In genomic region chr3:101884776-101885175, GRCh38 we compare ENCODE assay signal across 24 cellular contexts.
"Had no signal": no experiment of that assay in that cellular context is flagged by ENCODE, and none has a peak within 500 bp of the region (broad histone marks: within the 10 kb centered on the region; RNA-seq: fewer than 3 reads in every experiment).

No MANE protein-coding gene starts in this region.

- H3K27ac Mint-ChIP-seq: immature natural killer cell; nephron progenitor cell; stimulated activated naive CD8-positive, alpha-beta T cell treated with anti-CD3 and anti-CD28 coated beads, Interleukin-15, amount 100 ng/mL, for 72 hours; type B pancreatic cell had no signal

- H3K27me3 ChIP-seq: esophagus squamous epithelium, left lung, right atrium auricular region, thyroid gland had no signal

- H3K36me3 ChIP-seq: esophagus squamous epithelium, left lung, prostate gland, right atrium auricular region, thyroid gland had no signal

- DNase-seq: cortex of kidney; esophagus squamous epithelium; hypothalamus; immature natural killer cell; islet precursor cell; left lung; mesendoderm; midbrain; naive thymus-derived CD8-positive, alpha-beta T cell; nephron progenitor cell; nucleus accumbens; stimulated activated CD4-positive, alpha-beta T cell treated with anti-CD3 and anti-CD28 coated beads, Interleukin-12 subunit alpha, Interleukin-12 subunit beta, amount 100 ng/mL, for 4 hours; stimulated activated CD4-positive, alpha-beta T cell treated with anti-CD3 and anti-CD28 coated beads, Interleukin-1b, Interleukin-23, amount 100 ng/mL, for 48 hours; stimulated activated CD4-positive, alpha-beta T cell treated with anti-CD3 and anti-CD28 coated beads, Interleukin-4, amount 100 ng/mL, for 1 hour; stimulated activated CD8-positive, alpha-beta memory T cell treated with anti-CD3 and anti-CD28 coated beads, Interleukin-4, amount 100 ng/mL, for 48 hours; stimulated activated naive CD4-positive, alpha-beta T cell; stimulated activated naive CD8-positive, alpha-beta T cell treated with anti-CD3 and anti-CD28 coated beads, Interleukin-15, amount 100 ng/mL, for 72 hours; thyroid gland had no signal

- FAIRE-seq: frontal cortex had no signal

- H3K4me3 ChIP-seq: esophagus squamous epithelium, left lung, prostate gland, right atrium auricular region, smooth muscle cell, thyroid gland had no signal

- ATAC-seq: left lung; naive thymus-derived CD8-positive, alpha-beta T cell; sciatic nerve; stimulated activated naive CD8-positive, alpha-beta T cell treated with anti-CD3 and anti-CD28 coated beads, Interleukin-15, amount 100 ng/mL, for 72 hours had no signal

- H3K36me3 Mint-ChIP-seq: immature natural killer cell, type B pancreatic cell had no signal
